In genomic region chr7:41700044-41700471, GRCh38 we compare ENCODE assay signal across 10 cellular contexts. TPM values are rescaled to one million over a fixed set of nuclear protein-coding genes. Genes with fewer than 3 reads are reported as not detected.
DNase-seq lines count a peak whose midpoint lies in the region; ATAC-seq and TF ChIP-seq lines count a peak whose summit lies in the region.
"Had no signal": no experiment of that assay in that cellular context is flagged by ENCODE, and none has a peak within 500 bp of the region (broad histone marks: within the 10 kb centered on the region; RNA-seq: fewer than 3 reads in every experiment).

No MANE protein-coding gene starts in this region.

- H3K4me3 Mint-ChIP-seq in osteocyte (ENCODE audit: unreplicated experiment) = peak overlapping the region; percentile 99
- H3K4me3 Mint-ChIP-seq in activated naive CD4-positive, alpha-beta T cell treated with anti-CD3 and anti-CD28 coated beads, Interleukin-2, amount 10 ng/mL, durations not matched to agents 7 days and 5 days = no peak overlapping the region

- DNase-seq in AG10803 (ENCODE audit: low read depth) (no peak), RWPE2 (ENCODE audit: low spot score) (no peak), fibroblast of the aortic adventitia (ENCODE audit: low read depth) (no peak), osteocyte (ENCODE audit: extremely low spot score, unreplicated experiment) (no peak), activated T-cell treated with anti-CD3 and anti-CD28 coated beads for 4 hours (no peak), mesenteric fat pad (ENCODE audit: low spot score) (no peak)
- DNase-seq in activated naive CD4-positive, alpha-beta T cell treated with anti-CD3 and anti-CD28 coated beads, Interleukin-2, amount 10 ng/mL, durations not matched to agents 7 days and 5 days = no peak
- DNase-seq: activated T-cell treated with anti-CD3 and anti-CD28 coated beads, Interleukin-2, amount 50 U/mL, for 48 hours; NCI-H1436 had no signal

- H3K4me3 ChIP-seq in AG10803 (ENCODE audit: low read length) = peak overlapping the region; percentile 71
- peak overlapping the region; percentile 43 for H3K4me3 ChIP-seq in RWPE2 (ENCODE audit: severe bottlenecking)
- peak overlapping the region; percentile 86 for H3K4me3 ChIP-seq in fibroblast of the aortic adventitia (ENCODE audit: low read depth, low read length)

- peaks cover 68% of the 10 kb centered on the region for H3K36me3 ChIP-seq in RWPE2 (ENCODE audit: low read depth)

- TF ChIP-seq CTCF in AG10803 (conservative IDR thresholded peaks at IDR 0.05; ENCODE audit: low read length) (no peak), RWPE2 (IDR thresholded peaks at IDR 0.05; ENCODE audit: poor library complexity, severe bottlenecking) (no peak), fibroblast of the aortic adventitia (IDR thresholded peaks at IDR 0.05; ENCODE audit: insufficient read depth, low read length) (no peak), osteocyte (IDR thresholded peaks at IDR 0.05) (no peak)

- peak overlapping the region; percentile 99 for H3K27ac Mint-ChIP-seq in osteocyte (ENCODE audit: unreplicated experiment)
- no peak overlapping the region for H3K27ac Mint-ChIP-seq in activated naive CD4-positive, alpha-beta T cell treated with anti-CD3 and anti-CD28 coated beads, Interleukin-2, amount 10 ng/mL, durations not matched to agents 7 days and 5 days

- H3K27ac ChIP-seq in RWPE2 (ENCODE audit: poor library complexity, severe bottlenecking) = peak overlapping the region; percentile 75

- ATAC-seq in RWPE2 (ENCODE audit: low read depth) = no peak
- no peak for ATAC-seq in HG03108 (IDR thresholded peaks at IDR 0.05; ENCODE audit: unreplicated experiment)

- CTCF ChIA-PET in activated naive CD4-positive, alpha-beta T cell treated with anti-CD3 and anti-CD28 coated beads, Interleukin-2, amount 10 ng/mL, durations not matched to agents 7 days and 5 days (lab: Charles Lee) = interaction anchor here (1.1 to 2.1 kb wide), 2 partner anchors 9 to 11 kb away, joined by 3 to 6 read pairs; no protein-coding TSS in a partner anchor

- peaks cover 33% of the 10 kb centered on the region for H3K36me3 Mint-ChIP-seq in osteocyte (ENCODE audit: unreplicated experiment)
- H3K36me3 Mint-ChIP-seq in activated naive CD4-positive, alpha-beta T cell treated with anti-CD3 and anti-CD28 coated beads, Interleukin-2, amount 10 ng/mL, durations not matched to agents 7 days and 5 days = no peaks in the 10 kb centered on the region

- peaks cover 64% of the 10 kb centered on the region for H3K4me1 Mint-ChIP-seq in osteocyte (ENCODE audit: unreplicated experiment)
- peaks cover 6% of the 10 kb centered on the region for H3K4me1 Mint-ChIP-seq in activated naive CD4-positive, alpha-beta T cell treated with anti-CD3 and anti-CD28 coated beads, Interleukin-2, amount 10 ng/mL, durations not matched to agents 7 days and 5 days

- no peaks in the 10 kb centered on the region for H3K27me3 ChIP-seq in RWPE2 (ENCODE audit: insufficient read depth, poor library complexity, severe bottlenecking)

- peaks cover 40% of the 10 kb centered on the region for H3K4me1 ChIP-seq in RWPE2 (ENCODE audit: insufficient read depth, poor library complexity, severe bottlenecking)

- no peaks in the 10 kb centered on the region for H3K9me3 ChIP-seq in RWPE2 (ENCODE audit: severe bottlenecking)

- no peaks in the 10 kb centered on the region for H3K9me3 Mint-ChIP-seq in osteocyte (ENCODE audit: unreplicated experiment)
- H3K9me3 Mint-ChIP-seq in activated naive CD4-positive, alpha-beta T cell treated with anti-CD3 and anti-CD28 coated beads, Interleukin-2, amount 10 ng/mL, durations not matched to agents 7 days and 5 days = no peaks in the 10 kb centered on the region

- no peaks in the 10 kb centered on the region for H3K27me3 Mint-ChIP-seq in osteocyte (ENCODE audit: unreplicated experiment)
- peaks cover 57% of the 10 kb centered on the region for H3K27me3 Mint-ChIP-seq in activated naive CD4-positive, alpha-beta T cell treated with anti-CD3 and anti-CD28 coated beads, Interleukin-2, amount 10 ng/mL, durations not matched to agents 7 days and 5 days

RNA-seq across cellular contexts. Expression of gene INHBA, which starts 2.8 kb away (rescaled TPM):
- 14.7 and 20.0 TPM in 2 replicates for total RNA-seq in fibroblast of the aortic adventitia (ENCODE audit: low replicate concordance)
- 198 and 199 TPM in 2 replicates for total RNA-seq in osteocyte
- total RNA-seq in mesenteric fat pad = 1.00 TPM
